In the genomic region with DNA sequence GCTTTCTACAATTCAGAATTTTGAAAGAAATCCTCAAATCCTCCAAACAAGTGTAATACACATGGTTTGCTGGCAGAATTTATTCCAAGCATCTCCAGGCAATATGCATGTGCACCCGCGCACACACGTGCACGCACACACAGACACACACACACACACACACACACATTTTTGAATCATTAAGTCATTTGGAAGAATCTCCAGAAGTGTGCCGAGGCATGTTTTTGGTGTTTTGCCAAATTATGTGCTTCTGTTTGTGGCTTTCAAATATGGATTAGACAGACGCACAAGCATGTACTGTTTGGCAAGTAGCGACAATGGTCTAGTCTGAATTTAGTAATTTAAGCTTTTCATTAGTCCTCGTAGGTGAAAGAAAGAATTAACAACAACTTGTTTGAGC, we compare ENCODE assay signal across 12 cellular contexts. TPM values are rescaled to one million over a fixed set of nuclear protein-coding genes. Genes with fewer than 3 reads are reported as not detected.
A peak's percentile ranks its signal among the peaks of the same experiment; 100 is the strongest.
DNase-seq lines count a peak whose midpoint lies in the region; ATAC-seq and TF ChIP-seq lines count a peak whose summit lies in the region.
"Had no signal": no experiment of that assay in that cellular context is flagged by ENCODE, and none has a peak within 500 bp of the region (broad histone marks: within the 10 kb centered on the region; RNA-seq: fewer than 3 reads in every experiment).

No MANE protein-coding gene starts in this region.

- POLR2A ChIA-PET in HEK293 (lab: Yijun Ruan, JAX), result interaction anchor here (0.9 to 1.9 kb wide), 2 partner anchors 37 to 72 kb away, joined by 3 to 8 read pairs; partner anchors contain the start of gene NFIB

- peaks cover 43% of the 10 kb centered on the region for H3K4me1 ChIP-seq in HEK293 (ENCODE audit: control insufficient read depth, insufficient read depth, low read length)
- H3K4me1 ChIP-seq in adipocyte (ENCODE audit: control insufficient read depth, insufficient read depth, low read length), result peaks cover 57% of the 10 kb centered on the region
- H3K4me1 ChIP-seq in foreskin keratinocyte, result peaks cover 60% of the 10 kb centered on the region

- H3K27ac ChIP-seq in HEK293 (ENCODE audit: extremely low read depth, low read depth, low read length), result no peak overlapping the region
- peak overlapping the region; percentile 63 for H3K27ac ChIP-seq in foreskin keratinocyte
- H3K27ac ChIP-seq: KMS-11 had no signal

- H3K36me3 ChIP-seq in HEK293 (ENCODE audit: control insufficient read depth in 2 of 2, insufficient read depth in 1 of 2, low read length in 2 of 2), result no peaks in the 10 kb centered on the region
- H3K36me3 ChIP-seq in adipocyte (ENCODE audit: control insufficient read depth, insufficient read depth, low read length, severe bottlenecking), result no peaks in the 10 kb centered on the region

- H3K4me3 ChIP-seq in HEK293 (ENCODE audit: low read depth, low read length) (no peak overlapping the region), adipocyte (ENCODE audit: low read length) (peak overlapping the region; percentile 39), skeletal muscle cell (ENCODE audit: low read depth, low read length) (no peak overlapping the region)

- no peaks in the 10 kb centered on the region for H3K27me3 ChIP-seq in adipocyte (replicated peaks; ENCODE audit: control insufficient read depth, insufficient read depth, low read length)
- no peaks in the 10 kb centered on the region for H3K27me3 ChIP-seq in foreskin keratinocyte

- H3K9me3 ChIP-seq in HEK293 (ENCODE audit: control insufficient read depth, insufficient read depth, low read depth, low read length), result no peaks in the 10 kb centered on the region
- no peaks in the 10 kb centered on the region for H3K9me3 ChIP-seq in adipocyte (ENCODE audit: control insufficient read depth, low read length)

- DNase-seq in adipocyte (ENCODE audit: low read depth) (peak; percentile 34), foreskin keratinocyte (peak; percentile 98 to 99), skeletal muscle cell (ENCODE audit: low read depth) (peak; percentile 64), SKM-1 treated with dmso at 0.1 percent for 144 hours (lab: John Stamatoyannopoulos, UW; ENCODE audit: unreplicated experiment) (no peak)
- DNase-seq: activated naive CD8-positive, alpha-beta T cell treated with anti-CD3 and anti-CD28 coated beads for 36 hours; glutamatergic neuron had no signal

- TF ChIP-seq CTCF in HEK293 (tag by site-specific recombination; IDR thresholded peaks at IDR 0.05), result no peak
- TF ChIP-seq CTCF in foreskin keratinocyte (conservative IDR thresholded peaks at IDR 0.05), result no peak

- CTCF ChIA-PET in HEK293 (lab: Yijun Ruan, JAX), result interaction anchor here (0.7 to 1.1 kb wide), 5 partner anchors 17 to 727 kb away, joined by 3 to 4 read pairs (median 3); no protein-coding TSS in a partner anchor

- ATAC-seq in foreskin keratinocyte (peak; percentile 75), HG02623 (IDR thresholded peaks at IDR 0.05; ENCODE audit: unreplicated experiment) (no peak), HG03354 (IDR thresholded peaks at IDR 0.05; ENCODE audit: poor library complexity, severe bottlenecking, unreplicated experiment) (no peak), GM21619 (IDR thresholded peaks at IDR 0.05; ENCODE audit: unreplicated experiment) (no peak)
- ATAC-seq: activated CD4-positive, CD25-positive, alpha-beta regulatory T cell treated with anti-CD3 and anti-CD28 coated beads, Interleukin-2, amount 50 U/mL, for 24 hours had no signal

- peak overlapping the region; percentile 2 for H3K9ac ChIP-seq in adipocyte (ENCODE audit: low read length)
- H3K9ac ChIP-seq: KMS-11 had no signal

TF ChIP-seq in HEK293, 187 proteins besides CTCF, POLR2A, EP300 and RAD21 (continues in another document):
- TF ChIP-seq HOXD13 (CRISPR knock-in tag; IDR thresholded peaks at IDR 0.05; ENCODE audit: borderline replicate concordance), result 0 out of 2 replicates have a peak, but pooled peaks have one; percentile 6
- TF ChIP-seq ZNF398 (tag by site-specific recombination; IDR thresholded peaks at IDR 0.05), result peak; percentile 43; the same call in 1 of the 2 replicates
- TF ChIP-seq ZNF335 (tag by site-specific recombination; conservative IDR thresholded peaks at IDR 0.05), result 0 out of 2 replicates have a peak, but pooled peaks have one; percentile 21
- TF ChIP-seq, protein P1, sequence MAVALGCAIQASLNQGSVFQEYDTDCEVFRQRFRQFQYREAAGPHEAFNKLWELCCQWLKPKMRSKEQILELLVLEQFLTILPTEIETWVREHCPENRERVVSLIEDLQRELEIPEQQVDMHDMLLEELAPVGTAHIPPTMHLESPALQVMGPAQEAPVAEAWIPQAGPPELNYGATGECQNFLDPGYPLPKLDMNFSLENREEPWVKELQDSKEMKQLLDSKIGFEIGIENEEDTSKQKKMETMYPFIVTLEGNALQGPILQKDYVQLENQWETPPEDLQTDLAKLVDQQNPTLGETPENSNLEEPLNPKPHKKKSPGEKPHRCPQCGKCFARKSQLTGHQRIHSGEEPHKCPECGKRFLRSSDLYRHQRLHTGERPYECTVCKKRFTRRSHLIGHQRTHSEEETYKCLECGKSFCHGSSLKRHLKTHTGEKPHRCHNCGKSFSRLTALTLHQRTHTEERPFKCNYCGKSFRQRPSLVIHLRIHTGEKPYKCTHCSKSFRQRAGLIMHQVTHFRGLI (tag by site-specific recombination; IDR thresholded peaks at IDR 0.05), result no peak
- TF ChIP-seq KLF16 (tag by site-specific recombination; IDR thresholded peaks at IDR 0.05), result no peak
- no peak for TF ChIP-seq ZNF423 (tag by site-specific recombination; IDR thresholded peaks at IDR 0.05)
- TF ChIP-seq ZNF366 (tag by site-specific recombination; conservative IDR thresholded peaks at IDR 0.05), result peak; percentile 83
- TF ChIP-seq ZNF23 (tag by site-specific recombination; IDR thresholded peaks at IDR 0.05; ENCODE audit: borderline replicate concordance), result no peak
- no peak for TF ChIP-seq ZNF324 (tag by site-specific recombination; IDR thresholded peaks at IDR 0.05)
- no peak for TF ChIP-seq REPIN1 (tag by site-specific recombination; IDR thresholded peaks at IDR 0.05; ENCODE audit: low read depth)
- TF ChIP-seq, protein P2, sequence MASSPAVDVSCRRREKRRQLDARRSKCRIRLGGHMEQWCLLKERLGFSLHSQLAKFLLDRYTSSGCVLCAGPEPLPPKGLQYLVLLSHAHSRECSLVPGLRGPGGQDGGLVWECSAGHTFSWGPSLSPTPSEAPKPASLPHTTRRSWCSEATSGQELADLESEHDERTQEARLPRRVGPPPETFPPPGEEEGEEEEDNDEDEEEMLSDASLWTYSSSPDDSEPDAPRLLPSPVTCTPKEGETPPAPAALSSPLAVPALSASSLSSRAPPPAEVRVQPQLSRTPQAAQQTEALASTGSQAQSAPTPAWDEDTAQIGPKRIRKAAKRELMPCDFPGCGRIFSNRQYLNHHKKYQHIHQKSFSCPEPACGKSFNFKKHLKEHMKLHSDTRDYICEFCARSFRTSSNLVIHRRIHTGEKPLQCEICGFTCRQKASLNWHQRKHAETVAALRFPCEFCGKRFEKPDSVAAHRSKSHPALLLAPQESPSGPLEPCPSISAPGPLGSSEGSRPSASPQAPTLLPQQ (tag by site-specific recombination; IDR thresholded peaks at IDR 0.05), result peak; percentile 29; the same call in 1 of the 2 replicates
- no peak for TF ChIP-seq ZNF707 (tag by site-specific recombination; IDR thresholded peaks at IDR 0.05)
- TF ChIP-seq ZFP37 (tag by site-specific recombination; IDR thresholded peaks at IDR 0.05), result peak; percentile 71; the same call in 1 of the 2 replicates
- TF ChIP-seq ZFHX2 (tag by site-specific recombination; conservative IDR thresholded peaks at IDR 0.05), result no peak
- no peak for TF ChIP-seq ZNF292 (tag by site-specific recombination; IDR thresholded peaks at IDR 0.05; ENCODE audit: borderline replicate concordance, low read depth)
- TF ChIP-seq SP7 (tag by site-specific recombination; IDR thresholded peaks at IDR 0.05), result 0 out of 2 replicates have a peak, but pooled peaks have one; percentile 34
- TF ChIP-seq ZNF654 (tag by site-specific recombination; IDR thresholded peaks at IDR 0.05; ENCODE audit: low read depth), result no peak
- TF ChIP-seq, protein P3, sequence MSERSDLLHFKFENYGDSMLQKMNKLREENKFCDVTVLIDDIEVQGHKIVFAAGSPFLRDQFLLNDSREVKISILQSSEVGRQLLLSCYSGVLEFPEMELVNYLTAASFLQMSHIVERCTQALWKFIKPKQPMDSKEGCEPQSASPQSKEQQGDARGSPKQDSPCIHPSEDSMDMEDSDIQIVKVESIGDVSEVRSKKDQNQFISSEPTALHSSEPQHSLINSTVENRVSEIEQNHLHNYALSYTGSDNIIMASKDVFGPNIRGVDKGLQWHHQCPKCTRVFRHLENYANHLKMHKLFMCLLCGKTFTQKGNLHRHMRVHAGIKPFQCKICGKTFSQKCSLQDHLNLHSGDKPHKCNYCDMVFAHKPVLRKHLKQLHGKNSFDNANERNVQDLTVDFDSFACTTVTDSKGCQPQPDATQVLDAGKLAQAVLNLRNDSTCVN (tag by site-specific recombination; optimal IDR thresholded peaks at IDR 0.05), result peak; percentile 61

RNA-seq across cellular contexts. Expression of gene NFIB, which starts 36.7 kb away (rescaled TPM):
- total RNA-seq in foreskin keratinocyte, result 24.3 and 26.5 TPM in 2 replicates
- 5.3 and 6.5 TPM in 2 replicates for polyA plus RNA-seq in foreskin keratinocyte
- total RNA-seq: activated naive CD8-positive, alpha-beta T cell treated with anti-CD3 and anti-CD28 coated beads for 36 hours had no signal
